ENCODE assay signal across 1 cellular context in the genomic region with DNA sequence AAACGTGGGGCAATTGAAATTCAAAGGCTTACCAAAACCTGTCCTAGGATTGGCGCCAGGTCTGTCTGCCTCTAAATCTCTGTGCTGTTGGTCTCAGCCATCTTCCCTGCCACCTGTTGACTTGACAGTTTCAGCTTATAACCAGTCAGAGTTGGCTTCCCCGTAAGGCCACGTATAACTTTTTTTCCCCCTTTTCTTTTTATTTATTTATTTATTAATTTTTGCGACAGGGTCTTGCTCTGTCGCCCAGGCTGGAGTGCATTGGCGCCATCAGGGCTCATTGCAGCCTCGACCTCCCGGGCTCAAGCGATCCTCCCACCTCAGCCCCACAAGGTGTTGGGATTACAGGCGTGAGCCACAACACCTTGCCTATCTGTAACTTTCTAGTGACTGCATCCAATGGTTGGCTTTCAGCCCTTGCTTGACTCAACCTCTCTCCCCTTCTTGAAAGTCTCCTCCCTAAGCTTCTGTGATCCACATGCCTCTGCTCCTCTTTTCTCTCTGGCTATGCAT.
TF ChIP-seq lines count a peak whose summit lies in the region.

No MANE protein-coding gene starts in this region.

TF ChIP-seq in endothelial cell of umbilical vein, 7 proteins besides CTCF, POLR2A, EP300 and RAD21:
- TF ChIP-seq, protein P1, sequence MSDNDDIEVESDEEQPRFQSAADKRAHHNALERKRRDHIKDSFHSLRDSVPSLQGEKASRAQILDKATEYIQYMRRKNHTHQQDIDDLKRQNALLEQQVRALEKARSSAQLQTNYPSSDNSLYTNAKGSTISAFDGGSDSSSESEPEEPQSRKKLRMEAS (IDR thresholded peaks at IDR 0.05; ENCODE audit: insufficient read depth, insufficient read length): no peak
- TF ChIP-seq FOS (IDR thresholded peaks at IDR 0.05; ENCODE audit: borderline replicate concordance, insufficient read depth, low read length) (no peak), JUN (IDR thresholded peaks at IDR 0.05; ENCODE audit: borderline replicate concordance, insufficient read depth, insufficient read length, low read depth) (no peak), POLR2AphosphoS5 (IDR thresholded peaks at IDR 0.05; ENCODE audit: insufficient read depth, low read depth, low read length) (no peak)
